ENCODE assay signal across 12 cellular contexts in genomic region chr3:114011059-114011797, GRCh38. TPM values are rescaled to one million over a fixed set of nuclear protein-coding genes. Genes with fewer than 3 reads are reported as not detected.
DNase-seq lines count a peak whose midpoint lies in the region; ATAC-seq, FAIRE-seq and TF ChIP-seq lines count a peak whose summit lies in the region.
"Had no signal": no experiment of that assay in that cellular context is flagged by ENCODE, and none has a peak within 500 bp of the region (broad histone marks: within the 10 kb centered on the region; RNA-seq: fewer than 3 reads in every experiment).

No MANE protein-coding gene starts in this region.

- TF ChIP-seq POLR2A in H54 (IDR thresholded peaks at IDR 0.05; ENCODE audit: low read depth, low read length) = no peak

- H3K4me3 Mint-ChIP-seq in stimulated activated memory B cell treated with anti-CD40 and anti-IgM and Interleukin-4, amounts not matched to agents 10 μg/mL and 1 μg/mL and 100 μg/mL, for 72 hours = peak overlapping the region; percentile 26
- no peak overlapping the region for H3K4me3 Mint-ChIP-seq in activated naive CD4-positive, alpha-beta T cell treated with anti-CD3 and anti-CD28 coated beads, Interleukin-2, amount 10 ng/mL, durations not matched to agents 7 days and 5 days
- H3K4me3 Mint-ChIP-seq: CD14-positive monocyte had no signal

- peak; percentile 76 for ATAC-seq in GM18907 (IDR thresholded peaks at IDR 0.05; ENCODE audit: unreplicated experiment)
- peak; percentile 83 for ATAC-seq in HG03354 (IDR thresholded peaks at IDR 0.05; ENCODE audit: poor library complexity, severe bottlenecking, unreplicated experiment)
- ATAC-seq in stimulated activated memory B cell treated with anti-CD40 and anti-IgM and Interleukin-4, amounts not matched to agents 10 μg/mL and 1 μg/mL and 100 μg/mL, for 72 hours = peak; percentile 79

- no peaks in the 10 kb centered on the region for H3K9me3 Mint-ChIP-seq in stimulated activated memory B cell treated with anti-CD40 and anti-IgM and Interleukin-4, amounts not matched to agents 10 μg/mL and 1 μg/mL and 100 μg/mL, for 72 hours
- H3K9me3 Mint-ChIP-seq in activated naive CD4-positive, alpha-beta T cell treated with anti-CD3 and anti-CD28 coated beads, Interleukin-2, amount 10 ng/mL, durations not matched to agents 7 days and 5 days = no peaks in the 10 kb centered on the region

- H3K27ac Mint-ChIP-seq in stimulated activated memory B cell treated with anti-CD40 and anti-IgM and Interleukin-4, amounts not matched to agents 10 μg/mL and 1 μg/mL and 100 μg/mL, for 72 hours = peak overlapping the region; percentile 84
- no peak overlapping the region for H3K27ac Mint-ChIP-seq in activated naive CD4-positive, alpha-beta T cell treated with anti-CD3 and anti-CD28 coated beads, Interleukin-2, amount 10 ng/mL, durations not matched to agents 7 days and 5 days
- H3K27ac Mint-ChIP-seq: CD14-positive monocyte had no signal

- peak; percentile 30 for FAIRE-seq in H54 (lab: Jason Lieb, UNC)

- no peak for DNase-seq in H54 (ENCODE audit: insufficient read length, low spot score)
- DNase-seq in occipital lobe (lab: John Stamatoyannopoulos, UW) = no peak
- DNase-seq in kidney glomerular epithelial cell (lab: John Stamatoyannopoulos, UW) = no peak
- DNase-seq in activated naive CD4-positive, alpha-beta T cell treated with anti-CD3 and anti-CD28 coated beads, Interleukin-2, amount 10 ng/mL, durations not matched to agents 7 days and 5 days = no peak
- DNase-seq: activated naive CD4-positive, alpha-beta T cell treated with Interleukin-2 at 50 U/mL for 16 hours; NCI-H2029; NCI-H748 treated with DMSO at 0.1 percent for 48 hours; Right ventricle myocardium superior had no signal

- peaks cover 20% of the 10 kb centered on the region for H3K4me1 Mint-ChIP-seq in stimulated activated memory B cell treated with anti-CD40 and anti-IgM and Interleukin-4, amounts not matched to agents 10 μg/mL and 1 μg/mL and 100 μg/mL, for 72 hours
- no peaks in the 10 kb centered on the region for H3K4me1 Mint-ChIP-seq in activated naive CD4-positive, alpha-beta T cell treated with anti-CD3 and anti-CD28 coated beads, Interleukin-2, amount 10 ng/mL, durations not matched to agents 7 days and 5 days
- H3K4me1 Mint-ChIP-seq: CD14-positive monocyte had no signal

- CTCF ChIA-PET in activated naive CD4-positive, alpha-beta T cell treated with anti-CD3 and anti-CD28 coated beads, Interleukin-2, amount 10 ng/mL, durations not matched to agents 7 days and 5 days (lab: Charles Lee) = no interaction called here

- no peaks in the 10 kb centered on the region for H3K27me3 Mint-ChIP-seq in stimulated activated memory B cell treated with anti-CD40 and anti-IgM and Interleukin-4, amounts not matched to agents 10 μg/mL and 1 μg/mL and 100 μg/mL, for 72 hours
- H3K27me3 Mint-ChIP-seq in activated naive CD4-positive, alpha-beta T cell treated with anti-CD3 and anti-CD28 coated beads, Interleukin-2, amount 10 ng/mL, durations not matched to agents 7 days and 5 days = no peaks in the 10 kb centered on the region

- H3K36me3 Mint-ChIP-seq in stimulated activated memory B cell treated with anti-CD40 and anti-IgM and Interleukin-4, amounts not matched to agents 10 μg/mL and 1 μg/mL and 100 μg/mL, for 72 hours = peaks cover 16% of the 10 kb centered on the region
- no peaks in the 10 kb centered on the region for H3K36me3 Mint-ChIP-seq in activated naive CD4-positive, alpha-beta T cell treated with anti-CD3 and anti-CD28 coated beads, Interleukin-2, amount 10 ng/mL, durations not matched to agents 7 days and 5 days

RNA-seq across cellular contexts. Expression of gene CCDC191, which starts 45.1 kb away (rescaled TPM):
- 6.6 TPM for total RNA-seq in occipital lobe

RNA-seq across cellular contexts. Expression of gene QTRT2, which starts 45.3 kb away (rescaled TPM):
- total RNA-seq in occipital lobe = 22.0 TPM
